Comparison of ENCODE assay signal across 8 cellular contexts in genomic region chr17:6651483-6652452, GRCh38. TPM values are rescaled to one million over a fixed set of nuclear protein-coding genes. Genes with fewer than 3 reads are reported as not detected.
DNase-seq lines count a peak whose midpoint lies in the region; ATAC-seq and TF ChIP-seq lines count a peak whose summit lies in the region.

C17orf100 (plus strand) TSS chr17:6651762; CDS start chr17:6651914, 152 bp downstream.
MED31 (minus strand) TSS chr17:6651605; CDS start chr17:6651528, 77 bp downstream.

- H3F3A ChIP-seq in DOHH2 (ENCODE audit: control insufficient read depth, insufficient read depth): peaks cover 17% of the 10 kb centered on the region

- CTCF ChIA-PET in RWPE1 (lab: Yijun Ruan, JAX): interaction anchor here (0.6 kb wide), 1 partner anchor 372 kb away, joined by 4 read pairs; no protein-coding TSS in a partner anchor

- H3K27ac Mint-ChIP-seq in natural killer cell: peak within 1 kb of the TSS; percentile 95 to 96

- H3K79me2 ChIP-seq in DOHH2 (ENCODE audit: control insufficient read depth, low read length): peaks cover 53% of the 10 kb centered on the region

- H3K27me3 ChIP-seq in DOHH2 (ENCODE audit: control insufficient read depth, low read length): peaks cover 5% of the 10 kb centered on the region; the same call in 1 of the 2 replicates

- H4K20me1 ChIP-seq in DOHH2 (ENCODE audit: control insufficient read depth, insufficient read depth, low read depth, low read length): peaks cover 7% of the 10 kb centered on the region; the same call in 1 of the 2 replicates

- H3K4me3 ChIP-seq in DOHH2 (ENCODE audit: low read length): peak within 1 kb of the TSS; percentile 100

- H3K27me3 Mint-ChIP-seq in natural killer cell (ENCODE audit: low read depth in 2 of 2): peaks cover 13 to 24% of the 10 kb centered on the region in 2 donors

- H3K27ac ChIP-seq in DOHH2 (ENCODE audit: low read depth, low read length) (peak within 1 kb of the TSS; percentile 95), RWPE1 (peak within 1 kb of the TSS; percentile 87)

- H3K4me1 ChIP-seq in DOHH2 (ENCODE audit: control insufficient read depth, low read length): peaks cover 67% of the 10 kb centered on the region

- peak within 1 kb of the TSS; percentile 96 for H3K4me3 Mint-ChIP-seq in natural killer cell

- H3K4me1 Mint-ChIP-seq in natural killer cell: peaks cover 41 to 47% of the 10 kb centered on the region in 2 donors

- peak; percentile 88 to 98 (median 92) for ATAC-seq in natural killer cell

- POLR2A ChIA-PET in RWPE1 (lab: Yijun Ruan, JAX; ENCODE audit: low non-redundant PET): interaction anchor here (0.7 kb wide), 1 partner anchor 31 kb away, joined by 5 read pairs; no protein-coding TSS in a partner anchor

- no peaks in the 10 kb centered on the region for H3K36me3 Mint-ChIP-seq in natural killer cell

- H3K9me3 ChIP-seq in DOHH2 (ENCODE audit: control insufficient read depth, insufficient read depth, low read length): no peaks in the 10 kb centered on the region

- TF ChIP-seq CTCF in DOHH2 (IDR thresholded peaks at IDR 0.05; ENCODE audit: low read depth, low read length, poor library complexity, severe bottlenecking) (no peak), RWPE1 (conservative IDR thresholded peaks at IDR 0.05; ENCODE audit: low read depth) (no peak), natural killer cell (IDR thresholded peaks at IDR 0.05) (no peak)

- H3K9me3 Mint-ChIP-seq in natural killer cell: no peaks in the 10 kb centered on the region

- intact Hi-C loops in natural killer cell (cut with micrococcal nuclease): loop anchor here (1.0 to 5.0 kb wide), 2 partner anchors 10 to 361 kb away; partner anchors contain the start of genes RNASEK and TXNDC17

- DNase-seq in GOT3 (lab: John Stamatoyannopoulos, UW) (peak; percentile 86), LoVo (ENCODE audit: low spot score) (peak; percentile 96), RWPE1 (ENCODE audit: low spot score) (peak; percentile 96), fibroblast of peridontal ligament (ENCODE audit: extremely low read depth) (peak; percentile 81), natural killer cell (peak; percentile 89)
- DNase-seq in activated T-helper 9 cell treated with anti-CD3 and anti-CD28 coated beads, Interleukin-2, amount 50 U/mL, for 16 hours (ENCODE audit: low read depth): peak; percentile 92
- DNase-seq in stimulated activated naive CD4-positive, alpha-beta T cell (lab: John Stamatoyannopoulos, UW): peak; percentile 89 to 92 (median 90)

- H3K36me3 ChIP-seq in DOHH2 (ENCODE audit: control insufficient read depth, low read length): peaks cover 40% of the 10 kb centered on the region

- H3K9me2 ChIP-seq in DOHH2 (replicated peaks; ENCODE audit: control insufficient read depth, low read length): no peaks in the 10 kb centered on the region

- H3K4me2 ChIP-seq in DOHH2 (ENCODE audit: low read length): peak within 1 kb of the TSS; percentile 99

RNA-seq across cellular contexts. Expression of gene C17orf100, which starts in this region (rescaled TPM):
- total RNA-seq in natural killer cell: under 1 TPM; 0.68 to 0.87 (median 0.82) TPM

RNA-seq across cellular contexts. Expression of gene MED31, which starts in this region (rescaled TPM):
- total RNA-seq in natural killer cell: 10 to 100 TPM in 2 of 3 donors, 1 to 10 TPM in 1; 8.3 to 26.1 (median 19.1) TPM

Comparison
In these comparisons a context has a peak if more than half of its experiments do, and no peak if none do; other contexts are left out.
1. Peak in every context shown above with its lines: DNase-seq, ATAC-seq, H3K4me3 ChIP-seq and H3K27ac ChIP-seq.